In genomic region chr3:153026026-153026425, GRCh38 we compare ENCODE assay signal across 8 cellular contexts.
A peak's percentile ranks its signal among the peaks of the same experiment; 100 is the strongest.
DNase-seq lines count a peak whose midpoint lies in the region; ATAC-seq and TF ChIP-seq lines count a peak whose summit lies in the region.

No MANE protein-coding gene starts in this region.

- no peaks in the 10 kb centered on the region for H3K4me1 ChIP-seq in neural progenitor cell

- no peak overlapping the region for H3K4me2 ChIP-seq in neural progenitor cell

- no peaks in the 10 kb centered on the region for H3K36me3 Mint-ChIP-seq in neural progenitor cell

- no peaks in the 10 kb centered on the region for H3F3A ChIP-seq in neural progenitor cell (ENCODE audit: low read depth)

- H3K9ac ChIP-seq in neural progenitor cell = no peak overlapping the region

- no peaks in the 10 kb centered on the region for H3K27me3 ChIP-seq in neural progenitor cell

- no peaks in the 10 kb centered on the region for H4K20me1 ChIP-seq in neural progenitor cell (ENCODE audit: low read depth)

- TF ChIP-seq CTCF in neural progenitor cell (IDR thresholded peaks at IDR 0.05) = peak; percentile 77

- no peaks in the 10 kb centered on the region for H3K9me3 Mint-ChIP-seq in neural progenitor cell

- no peak overlapping the region for H3K27ac ChIP-seq in neural progenitor cell

- H3K36me3 ChIP-seq in neural progenitor cell = no peaks in the 10 kb centered on the region

- H3K4me1 Mint-ChIP-seq in neural progenitor cell = peaks cover 6% of the 10 kb centered on the region

- no peak overlapping the region for H2AFZ ChIP-seq in neural progenitor cell (replicated peaks)

- DNase-seq in Ammon's horn (ENCODE audit: low spot score) (peak; percentile 47), NCI-H69 (lab: John Stamatoyannopoulos, UW) (peak; percentile 52), dermis microvascular lymphatic vessel endothelial cell (ENCODE audit: low read depth in 2 of 2) (peak; percentile 30 to 57), neural progenitor cell (ENCODE audit: low spot score) (peak; percentile 34), mucosa of gallbladder (ENCODE audit: low spot score) (no peak), cerebellum (ENCODE audit: low spot score) (no peak)

- H3K4me3 Mint-ChIP-seq in neural progenitor cell = no peak overlapping the region

- H3K27me3 Mint-ChIP-seq in neural progenitor cell (ENCODE audit: insufficient read depth, low read depth) = no peaks in the 10 kb centered on the region

- ATAC-seq in GM18909 (IDR thresholded peaks at IDR 0.05; ENCODE audit: poor library complexity, unreplicated experiment) (peak; percentile 53), HG02763 (IDR thresholded peaks at IDR 0.05; ENCODE audit: unreplicated experiment) (no peak)

- no peaks in the 10 kb centered on the region for H3K9me3 ChIP-seq in neural progenitor cell (ENCODE audit: low read depth)

- no peak overlapping the region for H3K4me3 ChIP-seq in neural progenitor cell

- H3K27ac Mint-ChIP-seq in neural progenitor cell = no peak overlapping the region

- H3K79me2 ChIP-seq in neural progenitor cell (ENCODE audit: low read depth) = no peaks in the 10 kb centered on the region

Comparison
In these comparisons a context has a peak if more than half of its experiments do, and no peak if none do; other contexts are left out.
1. DNase-seq: peak in Ammon's horn (single experiment), NCI-H69 (single experiment), dermis microvascular lymphatic vessel endothelial cell (2 of 2) and neural progenitor cell (single experiment); none in mucosa of gallbladder (single experiment) and cerebellum (single experiment).